Comparison of ENCODE assay signal across 12 cellular contexts in the genomic region with DNA sequence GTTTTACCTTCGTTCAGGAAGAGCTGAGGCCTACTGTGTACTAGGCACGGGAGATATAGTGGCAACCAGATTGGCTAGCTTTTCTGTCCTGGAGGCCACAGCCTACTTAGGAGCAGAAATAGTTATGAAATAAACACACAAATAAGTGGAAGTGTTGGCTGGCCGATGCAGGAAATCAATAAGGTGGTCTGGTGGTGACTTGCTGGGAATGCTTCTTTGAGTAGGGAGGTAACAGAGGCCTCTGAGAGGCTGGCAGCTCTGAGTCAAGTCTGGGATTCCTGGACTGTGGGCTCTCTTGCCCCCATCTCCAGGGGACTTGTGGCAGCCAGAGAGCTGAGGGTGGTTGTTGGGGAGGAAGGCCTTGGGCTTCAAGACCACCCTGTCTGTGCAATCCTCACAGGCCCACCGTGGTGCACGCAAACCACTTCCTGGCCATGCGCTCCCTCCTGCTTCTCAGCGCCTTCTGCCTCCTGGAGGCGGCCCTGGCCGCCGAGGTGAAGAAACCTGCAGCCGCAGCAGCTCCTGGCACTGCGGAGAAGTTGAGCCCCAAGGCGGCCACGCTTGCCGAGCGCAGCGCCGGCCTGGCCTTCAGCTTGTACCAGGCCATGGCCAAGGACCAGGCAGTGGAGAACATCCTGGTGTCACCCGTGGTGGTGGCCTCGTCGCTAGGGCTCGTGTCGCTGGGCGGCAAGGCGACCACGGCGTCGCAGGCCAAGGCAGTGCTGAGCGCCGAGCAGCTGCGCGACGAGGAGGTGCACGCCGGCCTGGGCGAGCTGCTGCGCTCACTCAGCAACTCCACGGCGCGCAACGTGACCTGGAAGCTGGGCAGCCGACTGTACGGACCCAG. TPM values are rescaled to one million over a fixed set of nuclear protein-coding genes. Genes with fewer than 3 reads are reported as not detected.
DNase-seq lines count a peak whose midpoint lies in the region; ATAC-seq and TF ChIP-seq lines count a peak whose summit lies in the region.
"Had no signal": no experiment of that assay in that cellular context is flagged by ENCODE, and none has a peak within 500 bp of the region (broad histone marks: within the 10 kb centered on the region; RNA-seq: fewer than 3 reads in every experiment).

No MANE protein-coding gene starts in this region.

- ATAC-seq in activated CD4-positive, alpha-beta T cell treated with anti-CD3 and anti-CD28 coated beads for 36 hours, result no peak
- no peak for ATAC-seq in GM21529 (IDR thresholded peaks at IDR 0.05; ENCODE audit: unreplicated experiment)
- ATAC-seq: sciatic nerve had no signal

- no peak for TF ChIP-seq CTCF in astrocyte of the cerebellum (IDR thresholded peaks at IDR 0.05; ENCODE audit: low read depth, low read length, missing control alignments)

- H3K9me3 ChIP-seq in subcutaneous abdominal adipose tissue (ENCODE audit: control insufficient read depth in 5 of 5, low read length in 5 of 5), result no peaks in the 10 kb centered on the region

- DNase-seq in activated CD4-positive, alpha-beta T cell treated with anti-CD3 and anti-CD28 coated beads for 36 hours, result no peak
- no peak for DNase-seq in activated CD4-positive, alpha-beta T cell treated with anti-CD3 and anti-CD28 coated beads for 48 hours
- DNase-seq in astrocyte of the cerebellum (ENCODE audit: low read depth) (no peak), immature natural killer cell (peak in 1 of 3 donors; percentile 19), DMS114 treated with DMSO at 0.1 percent for 48 hours (lab: John Stamatoyannopoulos, UW; ENCODE audit: unreplicated experiment) (no peak), NCI-H1694 (lab: John Stamatoyannopoulos, UW) (no peak)
- DNase-seq: activated CD4-positive, alpha-beta memory T cell treated with anti-CD3 and anti-CD28 coated beads, Interleukin-2, amount 10 ng/mL, durations not matched to agents 7 days and 5 days; central memory CD4-positive, alpha-beta T cell; NCI-H1417 had no signal

- in situ Hi-C loops in astrocyte of the cerebellum (cut with HindIII; ENCODE audit: low sequenced_read_pairs), result no loop called here

- H3K27me3 Mint-ChIP-seq in activated CD4-positive, alpha-beta T cell treated with anti-CD3 and anti-CD28 coated beads for 36 hours, result no peaks in the 10 kb centered on the region
- peaks cover 0 to 1% (median 0%) of the 10 kb centered on the region in 3 donors for H3K27me3 Mint-ChIP-seq in immature natural killer cell (ENCODE audit: low read depth in 3 of 3)
- H3K27me3 Mint-ChIP-seq: activated CD4-positive, alpha-beta memory T cell treated with anti-CD3 and anti-CD28 coated beads, Interleukin-2, amount 10 ng/mL, durations not matched to agents 7 days and 5 days had no signal

- POLR2A ChIA-PET in activated CD4-positive, alpha-beta T cell treated with anti-CD3 and anti-CD28 coated beads for 36 hours (lab: Charles Lee), result no interaction called here

- CTCF ChIA-PET in activated CD4-positive, alpha-beta T cell treated with anti-CD3 and anti-CD28 coated beads for 36 hours (lab: Charles Lee), result interaction anchor here (1.1 to 1.4 kb wide), 2 partner anchors 11 to 158 kb away, joined by 3 read pairs; no protein-coding TSS in a partner anchor

- no peaks in the 10 kb centered on the region for H3K27me3 ChIP-seq in subcutaneous abdominal adipose tissue (ENCODE audit: control insufficient read depth in 5 of 5, insufficient read depth in 4 of 5, low read length in 5 of 5)

- peaks cover 19% of the 10 kb centered on the region for H3K36me3 Mint-ChIP-seq in activated CD4-positive, alpha-beta T cell treated with anti-CD3 and anti-CD28 coated beads for 36 hours (ENCODE audit: low read depth)
- H3K36me3 Mint-ChIP-seq in immature natural killer cell, result peaks cover 0 to 11% (median 8%) of the 10 kb centered on the region in 3 donors

- peak overlapping the region; percentile 80 for H3K4me3 ChIP-seq in astrocyte of the cerebellum (ENCODE audit: low read depth, low read length)
- H3K4me3 ChIP-seq in subcutaneous abdominal adipose tissue (ENCODE audit: low read depth in 1 of 5, low read length in 5 of 5), result peak overlapping the region; percentile 10 to 97 (median 74)

- H3K9ac ChIP-seq in subcutaneous abdominal adipose tissue (ENCODE audit: low read length in 5 of 5), result peak overlapping the region in 4 of 5 donors; percentile 33 to 99 (median 76)

- peaks cover 23% of the 10 kb centered on the region for H3K4me1 Mint-ChIP-seq in activated CD4-positive, alpha-beta T cell treated with anti-CD3 and anti-CD28 coated beads for 36 hours
- H3K4me1 Mint-ChIP-seq in immature natural killer cell, result peaks cover 36 to 43% of the 10 kb centered on the region in 2 donors

- H3K36me3 ChIP-seq in subcutaneous abdominal adipose tissue (ENCODE audit: control insufficient read depth in 5 of 5, insufficient read depth in 5 of 5, low read length in 5 of 5), result peaks cover 6 to 67% (median 52%) of the 10 kb centered on the region in 5 donors

- intact Hi-C loops in activated CD4-positive, alpha-beta T cell treated with anti-CD3 and anti-CD28 coated beads for 36 hours (cut with DNase I, micrococcal nuclease), result no loop called here

- peak overlapping the region; percentile 55 for H3K27ac Mint-ChIP-seq in activated CD4-positive, alpha-beta T cell treated with anti-CD3 and anti-CD28 coated beads for 36 hours
- peak overlapping the region; percentile 3 to 74 (median 61) for H3K27ac Mint-ChIP-seq in immature natural killer cell
- H3K27ac Mint-ChIP-seq: activated CD4-positive, alpha-beta memory T cell treated with anti-CD3 and anti-CD28 coated beads, Interleukin-2, amount 10 ng/mL, durations not matched to agents 7 days and 5 days had no signal

- no peaks in the 10 kb centered on the region for H3K9me3 Mint-ChIP-seq in activated CD4-positive, alpha-beta T cell treated with anti-CD3 and anti-CD28 coated beads for 36 hours (ENCODE audit: low read depth)
- no peaks in the 10 kb centered on the region for H3K9me3 Mint-ChIP-seq in immature natural killer cell
- H3K9me3 Mint-ChIP-seq: activated CD4-positive, alpha-beta memory T cell treated with anti-CD3 and anti-CD28 coated beads, Interleukin-2, amount 10 ng/mL, durations not matched to agents 7 days and 5 days had no signal

- H3K4me1 ChIP-seq in subcutaneous abdominal adipose tissue (ENCODE audit: control insufficient read depth in 5 of 5, insufficient read depth in 5 of 5, low read length in 5 of 5), result peaks cover 30 to 90% (median 85%) of the 10 kb centered on the region in 5 donors

- H3K4me3 Mint-ChIP-seq in activated CD4-positive, alpha-beta T cell treated with anti-CD3 and anti-CD28 coated beads for 36 hours, result no peak overlapping the region
- H3K4me3 Mint-ChIP-seq in immature natural killer cell, result peak overlapping the region in 4 of 5 donors; percentile 11 to 39 (median 28)
- H3K4me3 Mint-ChIP-seq: activated CD4-positive, alpha-beta memory T cell treated with anti-CD3 and anti-CD28 coated beads, Interleukin-2, amount 10 ng/mL, durations not matched to agents 7 days and 5 days had no signal

- H3K27ac ChIP-seq in subcutaneous abdominal adipose tissue (ENCODE audit: low read depth, low read length), result peak overlapping the region; percentile 100

RNA-seq across cellular contexts. Expression of gene SERPINH1, which starts 4.1 kb away (rescaled TPM):
- total RNA-seq in activated CD4-positive, alpha-beta T cell treated with anti-CD3 and anti-CD28 coated beads for 36 hours, result 10 to 100 TPM; 20.3 to 23.1 TPM
- polyA plus RNA-seq in immature natural killer cell, result 1 to 10 TPM; 3.4 to 8.4 (median 4.5) TPM

RNA-seq across cellular contexts. Expression of gene GDPD5, which starts 40.4 kb away (rescaled TPM):
- 10 to 100 TPM; 16.8 to 22.0 TPM for total RNA-seq in activated CD4-positive, alpha-beta T cell treated with anti-CD3 and anti-CD28 coated beads for 36 hours
- polyA plus RNA-seq in immature natural killer cell, result 1 to 10 TPM; 1.8 to 9.2 (median 4.1) TPM
